ENCODE assay signal across 17 cellular contexts in genomic region chr11:11414996-11415395, GRCh38.
DNase-seq lines count a peak whose midpoint lies in the region; ATAC-seq and TF ChIP-seq lines count a peak whose summit lies in the region.
"Had no signal": no experiment of that assay in that cellular context is flagged by ENCODE, and none has a peak within 500 bp of the region (broad histone marks: within the 10 kb centered on the region; RNA-seq: fewer than 3 reads in every experiment).

No MANE protein-coding gene starts in this region.

- peak overlapping the region; percentile 49 to 86 for H3K27ac ChIP-seq in coronary artery
- peak overlapping the region; percentile 76 to 77 for H3K27ac ChIP-seq in tibial artery
- H3K27ac ChIP-seq: BLaER1 had no signal

- H3K27me3 ChIP-seq in tibial artery = no peaks in the 10 kb centered on the region

- no peaks in the 10 kb centered on the region for H3K9me3 ChIP-seq in tibial artery

- ATAC-seq in HG03439 (IDR thresholded peaks at IDR 0.05; ENCODE audit: unreplicated experiment) = no peak
- no peak for ATAC-seq in GM21786 (IDR thresholded peaks at IDR 0.05; ENCODE audit: unreplicated experiment)
- ATAC-seq: CD8-positive, alpha-beta T cell had no signal

- H3K4me3 ChIP-seq in coronary artery (no peak overlapping the region), tibial artery (no peak overlapping the region)
- H3K4me3 ChIP-seq: BLaER1 had no signal

- no peak for TF ChIP-seq CTCF in coronary artery (IDR thresholded peaks at IDR 0.05)
- no peak for TF ChIP-seq CTCF in tibial artery (IDR thresholded peaks at IDR 0.05)

- peaks cover 0 to 32% (median 24%) of the 10 kb centered on the region in 4 donors for H3K4me1 ChIP-seq in tibial artery

- peak; percentile 40 for DNase-seq in NCI-H2171 treated with DMSO at 0.1 percent for 48 hours (lab: John Stamatoyannopoulos, UW)
- no peak for DNase-seq in NCI-H2171 (lab: John Stamatoyannopoulos, UW)
- DNase-seq in NCI-H69 (lab: John Stamatoyannopoulos, UW) = peak; percentile 69
- DNase-seq in coronary artery (ENCODE audit: low spot score) = no peak
- DNase-seq in tibial artery = no peak
- DNase-seq in Ammon's horn (ENCODE audit: low spot score) = no peak
- DNase-seq: CD8-positive, alpha-beta T cell; DMS53; EL; NCI-H1105 treated with DMSO at 0.1 percent for 48 hours; NCI-H2029; NCI-H526 treated with DMSO at 0.1 percent for 48 hours; OCI-M1; Right ventricle myocardium superior had no signal

- no peaks in the 10 kb centered on the region for H3K36me3 ChIP-seq in tibial artery
- H3K36me3 ChIP-seq: BLaER1 had no signal

- intact Hi-C loops in tibial artery (cut with DNase I; ENCODE audit: low total_unique reads) = loop anchor here (10.0 kb wide), 1 partner anchor 110 kb away; no protein-coding TSS in a partner anchor

Comparison
In these comparisons a context has a peak if more than half of its experiments do, and no peak if none do; other contexts are left out.
1. DNase-seq: peak in NCI-H2171 treated with DMSO at 0.1 percent for 48 hours (single experiment) and NCI-H69 (single experiment); none in NCI-H2171 (single experiment), coronary artery (single experiment), tibial artery (0 of 2) and Ammon's horn (single experiment).